Comparison of ENCODE assay signal across 21 cellular contexts in genomic region chr14:80350707-80351106, GRCh38.
"Had no signal": no experiment of that assay in that cellular context is flagged by ENCODE, and none has a peak within 500 bp of the region (broad histone marks: within the 10 kb centered on the region; RNA-seq: fewer than 3 reads in every experiment).

No MANE protein-coding gene starts in this region.

- H3K9ac ChIP-seq: neural progenitor cell had no signal

- H3K4me1 ChIP-seq: heart right ventricle, neural progenitor cell, right atrium auricular region, sigmoid colon, testis, transverse colon had no signal

- H3K36me3 ChIP-seq: gastrocnemius medialis, heart right ventricle, neural progenitor cell, ovary, right atrium auricular region, sigmoid colon, transverse colon had no signal

- H3K27ac ChIP-seq: coronary artery, gastrocnemius medialis, heart right ventricle, neural progenitor cell, ovary, right atrium auricular region, sigmoid colon, skin epidermis, testis, transverse colon had no signal

- H3K4me3 ChIP-seq: coronary artery, gastrocnemius medialis, heart right ventricle, neural progenitor cell, ovary, right atrium auricular region, sigmoid colon, skin epidermis, testis, transverse colon had no signal

- DNase-seq: effector CD4-positive, alpha-beta T cell; gastrocnemius medialis; heart right ventricle; hypothalamus; islet precursor cell; natural killer cell; nucleus accumbens; ovary; sigmoid colon; stimulated activated CD4-positive, alpha-beta T cell treated with anti-CD3 and anti-CD28 coated beads, Interleukin-2, amount 100 ng/mL, for 24 hours; stimulated activated CD4-positive, alpha-beta T cell treated with anti-CD3 and anti-CD28 coated beads, Interleukin-4, amount 100 ng/mL, for 4 hours; stimulated activated naive B cell treated with anti-CD40 and anti-IgM and Interleukin-4, amounts not matched to agents 10 μg/mL and 1 μg/mL and 100 μg/mL, for 72 hours; stimulated activated naive CD8-positive, alpha-beta T cell treated with anti-CD3 and anti-CD28 coated beads, Interleukin-15, amount 100 ng/mL, for 72 hours; testis; transverse colon had no signal

- ATAC-seq: esophagus mucosa; gastrocnemius medialis; heart right ventricle; left lobe of liver; natural killer cell; stimulated activated naive B cell treated with anti-CD40 and anti-IgM and Interleukin-4, amounts not matched to agents 10 μg/mL and 1 μg/mL and 100 μg/mL, for 72 hours; stimulated activated naive CD8-positive, alpha-beta T cell treated with anti-CD3 and anti-CD28 coated beads, Interleukin-15, amount 100 ng/mL, for 72 hours had no signal

- H3K27me3 ChIP-seq: gastrocnemius medialis, heart right ventricle, neural progenitor cell, ovary, right atrium auricular region, sigmoid colon, testis, transverse colon had no signal

- H3K4me2 ChIP-seq: neural progenitor cell had no signal

- H2AFZ ChIP-seq: neural progenitor cell had no signal

- H3K9me3 ChIP-seq: gastrocnemius medialis, heart right ventricle, ovary, right atrium auricular region, testis, transverse colon had no signal
